24 cellular contexts compared by ENCODE assay signal in the genomic region with DNA sequence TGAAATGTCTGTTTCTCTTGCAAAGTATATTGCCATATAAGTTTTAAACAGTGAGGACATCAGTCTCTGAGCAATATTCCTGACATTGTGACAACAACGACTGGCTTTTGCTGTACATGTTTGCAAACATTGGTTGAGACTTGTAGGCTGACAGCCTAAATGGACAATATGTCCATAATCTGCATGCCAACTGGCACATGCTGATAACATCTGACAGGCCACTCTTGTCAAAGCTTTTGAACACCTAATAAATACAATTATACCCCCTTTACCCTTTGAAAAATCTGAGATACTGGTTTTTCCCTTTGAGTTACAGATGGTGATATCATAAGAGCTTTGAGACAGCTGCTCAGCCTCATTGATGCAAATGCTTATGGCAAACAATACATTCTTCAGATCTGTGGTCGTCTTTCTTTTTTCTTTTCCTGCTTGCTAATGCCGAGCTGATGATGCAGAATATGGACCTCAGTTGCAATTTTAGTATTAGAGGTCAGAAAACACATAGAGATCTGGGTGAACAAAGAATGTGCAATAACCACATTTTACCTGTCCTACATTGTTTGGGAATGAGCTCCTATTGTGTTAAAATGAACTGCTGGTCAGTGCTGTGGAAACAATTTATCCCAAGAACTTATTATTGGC.
A peak's percentile ranks its signal among the peaks of the same experiment; 100 is the strongest.
DNase-seq lines count a peak whose midpoint lies in the region; ATAC-seq and TF ChIP-seq lines count a peak whose summit lies in the region.
"Had no signal": no experiment of that assay in that cellular context is flagged by ENCODE, and none has a peak within 500 bp of the region (broad histone marks: within the 10 kb centered on the region; RNA-seq: fewer than 3 reads in every experiment).

No MANE protein-coding gene starts in this region.

- H3K79me2 ChIP-seq in SK-N-SH (ENCODE audit: insufficient read depth), result no peaks in the 10 kb centered on the region
- H3K79me2 ChIP-seq: parathyroid adenoma had no signal

- H4K20me1 ChIP-seq in SK-N-SH (ENCODE audit: insufficient read depth), result no peaks in the 10 kb centered on the region

- H3K27ac ChIP-seq in SK-N-SH (ENCODE audit: low read depth in 2 of 2, low read length in 1 of 2), result peak overlapping the region in 1 of 2 experiments; percentile 87; a peak in 2 of 4 replicates
- H3K27ac ChIP-seq: C4-2B, esophagus muscularis mucosa, HL-60, parathyroid adenoma, sigmoid colon, VCaP had no signal

- TF ChIP-seq RAD21 in SK-N-SH (IDR thresholded peaks at IDR 0.05; ENCODE audit: low read length), result peak; percentile 41; the same call in 1 of the 2 replicates

- H3K9ac ChIP-seq in SK-N-SH, result no peak overlapping the region
- H3K9ac ChIP-seq: parathyroid adenoma had no signal

- POLR2A ChIA-PET in SK-N-SH (lab: Yijun Ruan, JAX), result no interaction called here

- CTCF ChIA-PET in SK-N-SH (lab: Yijun Ruan, JAX), result interaction anchor here (0.9 to 3.4 kb wide), 3 partner anchors 13 to 144 kb away, joined by 3 to 14 read pairs (median 4); no protein-coding TSS in a partner anchor

- H3K9me3 ChIP-seq in SK-N-SH, result no peaks in the 10 kb centered on the region
- H3K9me3 ChIP-seq: esophagus muscularis mucosa, HAP-1, sigmoid colon had no signal

- 49% methylated on average over 3 of the region's 3 CpGs for WGBS in SK-N-SH (ENCODE audit: low lambda C conversion rate)

- H3K4me1 Mint-ChIP-seq in stimulated activated naive B cell treated with anti-CD40 and anti-IgM and Interleukin-4, amounts not matched to agents 10 μg/mL and 1 μg/mL and 100 μg/mL, for 72 hours, result peaks cover 4 to 7% of the 10 kb centered on the region in 2 donors
- H3K4me1 Mint-ChIP-seq: activated CD4-positive, alpha-beta T cell treated with anti-CD3 and anti-CD28 coated beads, Interleukin-2, amount 10 ng/mL, durations not matched to agents 7 days and 5 days; activated CD8-positive, alpha-beta memory T cell treated with anti-CD3 and anti-CD28 coated beads, Interleukin-2, amount 10 ng/mL, durations not matched to agents 7 days and 5 days; naive thymus-derived CD4-positive, alpha-beta T cell had no signal

- peaks cover 8 to 31% of the 10 kb centered on the region in 2 experiments for H3K4me1 ChIP-seq in SK-N-SH (ENCODE audit: control insufficient read depth in 1 of 2, insufficient read depth in 2 of 2, low read depth in 1 of 2, low read length in 1 of 2)
- H3K4me1 ChIP-seq: parathyroid adenoma had no signal

- ATAC-seq in SK-N-SH treated with all-trans-retinoic acid at 6 μM for 48 hours, result no peak
- ATAC-seq in stimulated activated naive B cell treated with anti-CD40 and anti-IgM and Interleukin-4, amounts not matched to agents 10 μg/mL and 1 μg/mL and 100 μg/mL, for 72 hours (replicated peaks), result no peak
- no peak for ATAC-seq in HG02610 (IDR thresholded peaks at IDR 0.05; ENCODE audit: unreplicated experiment)
- ATAC-seq: activated CD8-positive, alpha-beta memory T cell treated with anti-CD3 and anti-CD28 coated beads, Interleukin-2, amount 10 ng/mL, durations not matched to agents 7 days and 5 days; effector memory CD8-positive, alpha-beta T cell; HepG2; left colon; naive thymus-derived CD4-positive, alpha-beta T cell had no signal

- H3F3A ChIP-seq in SK-N-SH (replicated peaks; ENCODE audit: insufficient read depth), result peaks cover 8% of the 10 kb centered on the region

- H3K9me2 ChIP-seq in SK-N-SH, result no peaks in the 10 kb centered on the region; the same call in 1 of the 2 replicates

- DNase-seq in SK-N-SH (peak; percentile 11), NCI-H69 (lab: John Stamatoyannopoulos, UW) (peak; percentile 51), fibroblast of pulmonary artery (ENCODE audit: low read depth) (peak; percentile 20), NCI-H2029 (lab: John Stamatoyannopoulos, UW) (no peak)
- no peak for DNase-seq in stimulated activated naive B cell treated with anti-CD40 and anti-IgM and Interleukin-4, amounts not matched to agents 10 μg/mL and 1 μg/mL and 100 μg/mL, for 72 hours
- DNase-seq: activated CD4-positive, alpha-beta T cell treated with anti-CD3 and anti-CD28 coated beads, Interleukin-2, amount 10 ng/mL, durations not matched to agents 7 days and 5 days; activated CD8-positive, alpha-beta memory T cell treated with anti-CD3 and anti-CD28 coated beads, Interleukin-2, amount 10 ng/mL, durations not matched to agents 7 days and 5 days; activated naive CD4-positive, alpha-beta T cell treated with anti-CD3 and anti-CD28 coated beads, Interleukin-2, amount 50 U/mL, for 16 hours; effector memory CD8-positive, alpha-beta T cell; left colon; naive thymus-derived CD4-positive, alpha-beta T cell; NCI-H1417; sigmoid colon had no signal

- TF ChIP-seq EP300 in SK-N-SH (IDR thresholded peaks at IDR 0.05; ENCODE audit: borderline replicate concordance in 1 of 2, low read depth in 1 of 2, low read length in 1 of 2), result peak in 1 of 2 experiments; percentile 98; a peak in 2 of 4 replicates

- H3K36me3 Mint-ChIP-seq in stimulated activated naive B cell treated with anti-CD40 and anti-IgM and Interleukin-4, amounts not matched to agents 10 μg/mL and 1 μg/mL and 100 μg/mL, for 72 hours, result no peaks in the 10 kb centered on the region
- H3K36me3 Mint-ChIP-seq: activated CD8-positive, alpha-beta memory T cell treated with anti-CD3 and anti-CD28 coated beads, Interleukin-2, amount 10 ng/mL, durations not matched to agents 7 days and 5 days; naive thymus-derived CD4-positive, alpha-beta T cell had no signal

- H3K4me3 ChIP-seq in SK-N-SH (ENCODE audit: low read depth in 2 of 2, low read length in 1 of 2) (no peak overlapping the region), fibroblast of pulmonary artery (replicated peaks; ENCODE audit: low read depth, low read length) (no peak overlapping the region)
- H3K4me3 ChIP-seq: esophagus muscularis mucosa, HAP-1, sigmoid colon had no signal

- H3K4me3 Mint-ChIP-seq in stimulated activated naive B cell treated with anti-CD40 and anti-IgM and Interleukin-4, amounts not matched to agents 10 μg/mL and 1 μg/mL and 100 μg/mL, for 72 hours, result no peak overlapping the region
- H3K4me3 Mint-ChIP-seq: activated CD4-positive, alpha-beta T cell treated with anti-CD3 and anti-CD28 coated beads, Interleukin-2, amount 10 ng/mL, durations not matched to agents 7 days and 5 days; activated CD8-positive, alpha-beta memory T cell treated with anti-CD3 and anti-CD28 coated beads, Interleukin-2, amount 10 ng/mL, durations not matched to agents 7 days and 5 days; activated T-helper 1 cell treated with anti-CD3 and anti-CD28 coated beads, Interleukin-12 subunit alpha, Interleukin-12 subunit beta, Interleukin-2, Interleukin-4 antibody, amounts not matched to agents 30 ng/mL and 10 ng/mL and 1 ng/mL, durations not matched to agents 14 hours and 24 hours and 36 hours; effector memory CD8-positive, alpha-beta T cell; naive thymus-derived CD4-positive, alpha-beta T cell; T-helper 2 cell treated with Interferon-gamma antibody and Interleukin-4, amounts not matched to agents 5 μg/mL and 100 μg/mL, for 36 hours had no signal

- H3K27me3 Mint-ChIP-seq in stimulated activated naive B cell treated with anti-CD40 and anti-IgM and Interleukin-4, amounts not matched to agents 10 μg/mL and 1 μg/mL and 100 μg/mL, for 72 hours, result no peaks in the 10 kb centered on the region
- H3K27me3 Mint-ChIP-seq: activated CD4-positive, alpha-beta T cell treated with anti-CD3 and anti-CD28 coated beads, Interleukin-2, amount 10 ng/mL, durations not matched to agents 7 days and 5 days; activated CD8-positive, alpha-beta memory T cell treated with anti-CD3 and anti-CD28 coated beads, Interleukin-2, amount 10 ng/mL, durations not matched to agents 7 days and 5 days; effector memory CD8-positive, alpha-beta T cell; naive thymus-derived CD4-positive, alpha-beta T cell had no signal

- no peaks in the 10 kb centered on the region for H3K36me3 ChIP-seq in SK-N-SH (replicated peaks in 1 of 2; ENCODE audit: control insufficient read depth in 1 of 2, insufficient read depth in 2 of 2, low read length in 1 of 2)
- H3K36me3 ChIP-seq: esophagus muscularis mucosa, HAP-1, sigmoid colon had no signal

- no peak overlapping the region for H3K4me2 ChIP-seq in SK-N-SH

- H3K27me3 ChIP-seq in SK-N-SH (ENCODE audit: insufficient read depth), result no peaks in the 10 kb centered on the region
- H3K27me3 ChIP-seq: esophagus muscularis mucosa, sigmoid colon had no signal

- no peak overlapping the region for H3K27ac Mint-ChIP-seq in stimulated activated naive B cell treated with anti-CD40 and anti-IgM and Interleukin-4, amounts not matched to agents 10 μg/mL and 1 μg/mL and 100 μg/mL, for 72 hours
- H3K27ac Mint-ChIP-seq: activated CD4-positive, alpha-beta T cell treated with anti-CD3 and anti-CD28 coated beads, Interleukin-2, amount 10 ng/mL, durations not matched to agents 7 days and 5 days; activated CD8-positive, alpha-beta memory T cell treated with anti-CD3 and anti-CD28 coated beads, Interleukin-2, amount 10 ng/mL, durations not matched to agents 7 days and 5 days; activated T-helper 1 cell treated with anti-CD3 and anti-CD28 coated beads, Interleukin-12 subunit alpha, Interleukin-12 subunit beta, Interleukin-2, Interleukin-4 antibody, amounts not matched to agents 30 ng/mL and 10 ng/mL and 1 ng/mL, durations not matched to agents 14 hours and 24 hours and 36 hours; effector memory CD8-positive, alpha-beta T cell; naive thymus-derived CD4-positive, alpha-beta T cell; T-helper 2 cell treated with Interferon-gamma antibody and Interleukin-4, amounts not matched to agents 5 μg/mL and 100 μg/mL, for 36 hours had no signal

- H3K9me3 Mint-ChIP-seq in stimulated activated naive B cell treated with anti-CD40 and anti-IgM and Interleukin-4, amounts not matched to agents 10 μg/mL and 1 μg/mL and 100 μg/mL, for 72 hours, result no peaks in the 10 kb centered on the region
- H3K9me3 Mint-ChIP-seq: activated CD4-positive, alpha-beta T cell treated with anti-CD3 and anti-CD28 coated beads, Interleukin-2, amount 10 ng/mL, durations not matched to agents 7 days and 5 days; activated T-helper 1 cell treated with anti-CD3 and anti-CD28 coated beads, Interleukin-12 subunit alpha, Interleukin-12 subunit beta, Interleukin-2, Interleukin-4 antibody, amounts not matched to agents 30 ng/mL and 10 ng/mL and 1 ng/mL, durations not matched to agents 14 hours and 24 hours and 36 hours; effector memory CD8-positive, alpha-beta T cell; naive thymus-derived CD4-positive, alpha-beta T cell; T-helper 2 cell treated with Interferon-gamma antibody and Interleukin-4, amounts not matched to agents 5 μg/mL and 100 μg/mL, for 36 hours had no signal

- no peak overlapping the region for H2AFZ ChIP-seq in SK-N-SH (ENCODE audit: low read depth)
- H2AFZ ChIP-seq: parathyroid adenoma had no signal

- TF ChIP-seq CTCF in SK-N-SH (IDR thresholded peaks at IDR 0.05) (no peak), fibroblast of pulmonary artery (IDR thresholded peaks at IDR 0.05; ENCODE audit: low read length, missing control alignments) (no peak)

TF ChIP-seq in SK-N-SH, 30 proteins besides CTCF, POLR2A, EP300 and RAD21 (continues in another document):
- no peak for TF ChIP-seq TEAD4 (IDR thresholded peaks at IDR 0.05; ENCODE audit: borderline replicate concordance, insufficient read depth)
- no peak for TF ChIP-seq SIN3A (IDR thresholded peaks at IDR 0.05; ENCODE audit: borderline replicate concordance, low read depth, low read length)

TF ChIP-seq in SK-N-SH treated with all-trans-retinoic acid at 6 μM for 48 hours, 23 proteins besides CTCF, POLR2A, EP300 and RAD21 (continues in another document):
- TF ChIP-seq BACH2 (CRISPR knock-in tag; IDR thresholded peaks at IDR 0.05; ENCODE audit: borderline replicate concordance) (no peak), ZNF70 (CRISPR knock-in tag; IDR thresholded peaks at IDR 0.05) (no peak), OSR1 (CRISPR knock-in tag; IDR thresholded peaks at IDR 0.05) (no peak)

Comparison
In these comparisons a context has a peak if more than half of its experiments do, and no peak if none do; other contexts are left out.
1. DNase-seq: peak in SK-N-SH (single experiment), NCI-H69 (single experiment) and fibroblast of pulmonary artery (single experiment); none in stimulated activated naive B cell treated with anti-CD40 and anti-IgM and Interleukin-4, amounts not matched to agents 10 μg/mL and 1 μg/mL and 100 μg/mL, for 72 hours (single experiment) and NCI-H2029 (single experiment).